Comparison of ENCODE assay signal across 22 cellular contexts in genomic region chr4:73862357-73862756, GRCh38. TPM values are rescaled to one million over a fixed set of nuclear protein-coding genes. Genes with fewer than 3 reads are reported as not detected.
"Had no signal": no experiment of that assay in that cellular context is flagged by ENCODE, and none has a peak within 500 bp of the region (broad histone marks: within the 10 kb centered on the region; RNA-seq: fewer than 3 reads in every experiment).

No MANE protein-coding gene starts in this region.

- H3K36me3 Mint-ChIP-seq: mesothelial cell of epicardium had no signal

- H3K36me3 ChIP-seq: ascending aorta, lower lobe of right lung, right atrium auricular region, tibial nerve had no signal

- H3K9me3 ChIP-seq: ascending aorta, lower lobe of right lung, right atrium auricular region, tibial nerve had no signal

- H3K4me1 Mint-ChIP-seq: activated CD4-positive, alpha-beta T cell treated with anti-CD3 and anti-CD28 coated beads, Interleukin-2, amount 10 ng/mL, durations not matched to agents 7 days and 5 days; mesothelial cell of epicardium; nephron had no signal

- DNase-seq: activated CD4-positive, alpha-beta T cell treated with anti-CD3 and anti-CD28 coated beads, Interleukin-2, amount 10 ng/mL, durations not matched to agents 7 days and 5 days; activated CD8-positive, alpha-beta T cell treated with anti-CD3 and anti-CD28 coated beads, Interleukin-2, amount 10 ng/mL, durations not matched to agents 7 days and 5 days; activated naive CD4-positive, alpha-beta T cell treated with anti-CD3 and anti-CD28 coated beads for 36 hours; activated T-cell treated with anti-CD3 and anti-CD28 coated beads, Interleukin-2, amount 50 U/mL, for 24 hours; dorsolateral prefrontal cortex; left cardiac atrium; lower lobe of right lung; T-helper 1 cell; T-helper 9 cell had no signal

- H3K27ac Mint-ChIP-seq: activated CD4-positive, alpha-beta T cell treated with anti-CD3 and anti-CD28 coated beads, Interleukin-2, amount 10 ng/mL, durations not matched to agents 7 days and 5 days; activated CD8-positive, alpha-beta T cell treated with anti-CD3 and anti-CD28 coated beads, Interleukin-2, amount 10 ng/mL, durations not matched to agents 7 days and 5 days; activated naive CD4-positive, alpha-beta T cell treated with anti-CD3 and anti-CD28 coated beads for 36 hours; activated T-cell treated with anti-CD3 and anti-CD28 coated beads, Interleukin-2, amount 50 U/mL, for 24 hours; mesothelial cell of epicardium; nephron; progenitor cell of endocrine pancreas; stimulated activated naive CD8-positive, alpha-beta T cell treated with anti-CD3 and anti-CD28 coated beads, Interleukin-15, Interleukin-2, amounts not matched to agents 100 ng/mL and 50 ng/mL, for 24 hours had no signal

- H3K27ac ChIP-seq: ascending aorta, dorsolateral prefrontal cortex, lower lobe of right lung, right atrium auricular region, tibial nerve had no signal

- H3K27me3 ChIP-seq: ascending aorta, right atrium auricular region, tibial nerve had no signal

- H3K4me3 Mint-ChIP-seq: activated CD4-positive, alpha-beta T cell treated with anti-CD3 and anti-CD28 coated beads, Interleukin-2, amount 10 ng/mL, durations not matched to agents 7 days and 5 days; activated CD8-positive, alpha-beta T cell treated with anti-CD3 and anti-CD28 coated beads, Interleukin-2, amount 10 ng/mL, durations not matched to agents 7 days and 5 days; activated naive CD4-positive, alpha-beta T cell treated with anti-CD3 and anti-CD28 coated beads for 36 hours; activated T-cell treated with anti-CD3 and anti-CD28 coated beads, Interleukin-2, amount 50 U/mL, for 24 hours; mesothelial cell of epicardium; nephron; stimulated activated naive CD8-positive, alpha-beta T cell treated with anti-CD3 and anti-CD28 coated beads, Interleukin-15, Interleukin-2, amounts not matched to agents 100 ng/mL and 50 ng/mL, for 24 hours had no signal

- H3K4me3 ChIP-seq: ascending aorta, dorsolateral prefrontal cortex, lower lobe of right lung, right atrium auricular region, tibial nerve had no signal

- H3K4me1 ChIP-seq: ascending aorta, lower lobe of right lung, right atrium auricular region had no signal

- H3K9me3 Mint-ChIP-seq: activated CD4-positive, alpha-beta T cell treated with anti-CD3 and anti-CD28 coated beads, Interleukin-2, amount 10 ng/mL, durations not matched to agents 7 days and 5 days; activated naive CD4-positive, alpha-beta T cell treated with anti-CD3 and anti-CD28 coated beads for 36 hours; activated T-cell treated with anti-CD3 and anti-CD28 coated beads, Interleukin-2, amount 50 U/mL, for 24 hours; mesothelial cell of epicardium; nephron; stimulated activated naive CD8-positive, alpha-beta T cell treated with anti-CD3 and anti-CD28 coated beads, Interleukin-15, Interleukin-2, amounts not matched to agents 100 ng/mL and 50 ng/mL, for 24 hours had no signal

- ATAC-seq: activated CD8-positive, alpha-beta T cell treated with anti-CD3 and anti-CD28 coated beads, Interleukin-2, amount 10 ng/mL, durations not matched to agents 7 days and 5 days; left cardiac atrium; lower lobe of right lung had no signal

- FAIRE-seq: urothelium cell line had no signal

RNA-seq across cellular contexts. Expression of gene CXCL1, which starts 6.8 kb away (rescaled TPM):
- total RNA-seq: activated CD4-positive, alpha-beta T cell treated with anti-CD3 and anti-CD28 coated beads, Interleukin-2, amount 10 ng/mL, durations not matched to agents 7 days and 5 days; activated CD8-positive, alpha-beta T cell treated with anti-CD3 and anti-CD28 coated beads, Interleukin-2, amount 10 ng/mL, durations not matched to agents 7 days and 5 days; activated naive CD4-positive, alpha-beta T cell treated with anti-CD3 and anti-CD28 coated beads for 36 hours had no signal

RNA-seq across cellular contexts. Expression of gene PF4V1, which starts 9.3 kb away (rescaled TPM):
- total RNA-seq: activated CD4-positive, alpha-beta T cell treated with anti-CD3 and anti-CD28 coated beads, Interleukin-2, amount 10 ng/mL, durations not matched to agents 7 days and 5 days; activated CD8-positive, alpha-beta T cell treated with anti-CD3 and anti-CD28 coated beads, Interleukin-2, amount 10 ng/mL, durations not matched to agents 7 days and 5 days; activated naive CD4-positive, alpha-beta T cell treated with anti-CD3 and anti-CD28 coated beads for 36 hours; ascending aorta; cardiac septum; dorsolateral prefrontal cortex; epithelial cell of proximal tubule; glomerular endothelial cell; left cardiac atrium; lower lobe of right lung; mesothelial cell of epicardium; omental fat pad; progenitor cell of endocrine pancreas; right atrium auricular region; skeletal muscle tissue; tibial nerve had no signal

RNA-seq across cellular contexts. Expression of gene CXCL6, which starts 25.9 kb away (rescaled TPM):
- total RNA-seq: activated CD4-positive, alpha-beta T cell treated with anti-CD3 and anti-CD28 coated beads, Interleukin-2, amount 10 ng/mL, durations not matched to agents 7 days and 5 days; activated CD8-positive, alpha-beta T cell treated with anti-CD3 and anti-CD28 coated beads, Interleukin-2, amount 10 ng/mL, durations not matched to agents 7 days and 5 days; activated naive CD4-positive, alpha-beta T cell treated with anti-CD3 and anti-CD28 coated beads for 36 hours; ascending aorta; skeletal muscle tissue had no signal
